In the genomic region with DNA sequence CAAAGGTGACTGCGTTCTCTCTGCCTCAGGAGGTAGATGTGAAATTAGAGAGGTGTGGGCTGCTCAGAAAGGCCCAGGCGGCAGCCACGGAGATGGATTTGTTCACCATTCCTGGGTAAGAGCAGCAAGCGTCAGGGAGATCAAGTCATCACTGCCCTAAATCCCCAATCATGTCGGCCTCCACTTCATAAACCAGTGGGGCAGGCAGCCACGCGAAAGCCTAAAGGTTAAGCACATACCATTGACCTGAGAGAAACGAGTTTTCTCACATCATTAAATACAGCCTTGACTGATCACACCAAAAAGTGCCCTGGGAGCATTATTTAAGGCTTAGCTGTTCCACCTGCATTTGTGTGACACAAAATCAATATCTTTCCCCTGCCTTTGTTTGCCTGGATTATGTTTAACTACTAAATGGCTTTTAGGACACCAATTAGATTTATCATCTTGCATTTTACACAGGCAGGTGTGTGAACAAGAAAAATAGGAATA, we compare ENCODE assay signal across 14 cellular contexts. TPM values are rescaled to one million over a fixed set of nuclear protein-coding genes. Genes with fewer than 3 reads are reported as not detected.
DNase-seq lines count a peak whose midpoint lies in the region; FAIRE-seq and TF ChIP-seq lines count a peak whose summit lies in the region.
"Had no signal": no experiment of that assay in that cellular context is flagged by ENCODE, and none has a peak within 500 bp of the region (broad histone marks: within the 10 kb centered on the region; RNA-seq: fewer than 3 reads in every experiment).

No MANE protein-coding gene starts in this region.

- H3K27me3 Mint-ChIP-seq in type B pancreatic cell, result peaks cover 64% of the 10 kb centered on the region
- peaks cover 8 to 12% of the 10 kb centered on the region in 2 donors for H3K27me3 Mint-ChIP-seq in CD4-positive, alpha-beta memory T cell

- no peaks in the 10 kb centered on the region for H3K36me3 Mint-ChIP-seq in type B pancreatic cell
- peaks cover 3% of the 10 kb centered on the region in 2 donors for H3K36me3 Mint-ChIP-seq in CD4-positive, alpha-beta memory T cell

- no peak for TF ChIP-seq POLR2A in stomach (IDR thresholded peaks at IDR 0.05)

- H3K4me3 ChIP-seq in bronchial epithelial cell (ENCODE audit: low read depth, low read length), result no peak overlapping the region
- H3K4me3 ChIP-seq in stomach, result no peak overlapping the region
- no peak overlapping the region for H3K4me3 ChIP-seq in CD4-positive, alpha-beta memory T cell (ENCODE audit: low read length in 2 of 2)
- H3K4me3 ChIP-seq: dorsolateral prefrontal cortex had no signal

- CTCF ChIA-PET in CD4-positive, alpha-beta memory T cell (lab: Charles Lee; ENCODE audit: partially characterized antibody), result no interaction called here

- 15 to 32% (median 18%) methylated on average over 8 of the region's 8 CpGs for WGBS in stomach, 5 donors

- H3K36me3 ChIP-seq in bronchial epithelial cell (ENCODE audit: control insufficient read depth, insufficient read depth, low read length), result no peaks in the 10 kb centered on the region
- no peaks in the 10 kb centered on the region for H3K36me3 ChIP-seq in stomach
- no peaks in the 10 kb centered on the region for H3K36me3 ChIP-seq in CD4-positive, alpha-beta memory T cell (ENCODE audit: insufficient read depth, low read length)

- no peak overlapping the region for H3K27ac ChIP-seq in stomach
- H3K27ac ChIP-seq in CD4-positive, alpha-beta memory T cell (ENCODE audit: low read depth, low read length), result no peak overlapping the region
- H3K27ac ChIP-seq: C4-2B, dorsolateral prefrontal cortex had no signal

- peaks cover 7% of the 10 kb centered on the region for H3K4me1 Mint-ChIP-seq in type B pancreatic cell (ENCODE audit: unreplicated experiment)
- H3K4me1 Mint-ChIP-seq in CD4-positive, alpha-beta memory T cell, result no peaks in the 10 kb centered on the region

- DNase-seq in NCI-H1105 (lab: John Stamatoyannopoulos, UW), result peak; percentile 84
- peak; percentile 79 for DNase-seq in NCI-H2227 (lab: John Stamatoyannopoulos, UW; ENCODE audit: unreplicated experiment)
- DNase-seq in bronchial epithelial cell (ENCODE audit: low read depth), result no peak
- DNase-seq in type B pancreatic cell (ENCODE audit: extremely low spot score, unreplicated experiment), result no peak
- DNase-seq in islet precursor cell, result no peak
- DNase-seq in stomach, result no peak
- DNase-seq in CD4-positive, alpha-beta memory T cell, result no peak
- DNase-seq: activated gamma-delta T cell treated with Interleukin-2 at 50 U/mL for 16 hours, dorsolateral prefrontal cortex, NCI-H1048, PC-3, right cardiac atrium had no signal

- peak overlapping the region; percentile 16 for H3K4me3 Mint-ChIP-seq in type B pancreatic cell
- no peak overlapping the region for H3K4me3 Mint-ChIP-seq in CD4-positive, alpha-beta memory T cell

- peaks cover 0 to 24% (median 14%) of the 10 kb centered on the region in 4 donors for H3K9me3 ChIP-seq in stomach
- no peaks in the 10 kb centered on the region for H3K9me3 ChIP-seq in CD4-positive, alpha-beta memory T cell (ENCODE audit: control insufficient read depth in 1 of 2, low read length in 2 of 2)

- POLR2A ChIA-PET in CD4-positive, alpha-beta memory T cell (lab: Charles Lee; ENCODE audit: partially characterized antibody), result no interaction called here

- H3K4me1 ChIP-seq in stomach, result peaks cover 0 to 4% (median 0%) of the 10 kb centered on the region in 4 donors
- H3K4me1 ChIP-seq in CD4-positive, alpha-beta memory T cell (ENCODE audit: insufficient read depth, low read length), result no peaks in the 10 kb centered on the region

- TF ChIP-seq EP300 in stomach (IDR thresholded peaks at IDR 0.05), result no peak

- H3K27me3 ChIP-seq in bronchial epithelial cell (ENCODE audit: control insufficient read depth, insufficient read depth, low read length) (peaks cover 3% of the 10 kb centered on the region), stomach (no peaks in the 10 kb centered on the region)
- no peaks in the 10 kb centered on the region for H3K27me3 ChIP-seq in CD4-positive, alpha-beta memory T cell (ENCODE audit: insufficient read depth, low read length)

- intact Hi-C loops in stomach (cut with DNase I; ENCODE audit: low total_unique reads), result no loop called here
- intact Hi-C loops in CD4-positive, alpha-beta memory T cell (cut with micrococcal nuclease), result no loop called here

- TF ChIP-seq CTCF in bronchial epithelial cell (IDR thresholded peaks at IDR 0.05; ENCODE audit: insufficient read depth, low read length, severe bottlenecking) (no peak), type B pancreatic cell (conservative IDR thresholded peaks at IDR 0.05) (no peak), stomach (IDR thresholded peaks at IDR 0.05) (no peak)

- H3K27ac Mint-ChIP-seq in type B pancreatic cell, result peak overlapping the region; percentile 27
- H3K27ac Mint-ChIP-seq in CD4-positive, alpha-beta memory T cell, result no peak overlapping the region

- peak; percentile 75 for FAIRE-seq in bronchial epithelial cell (lab: Jason Lieb, UNC)

- peaks cover 3% of the 10 kb centered on the region for H3K9me3 Mint-ChIP-seq in type B pancreatic cell
- H3K9me3 Mint-ChIP-seq in CD4-positive, alpha-beta memory T cell, result peaks cover 0 to 32% (median 7%) of the 10 kb centered on the region in 8 donors

RNA-seq across cellular contexts. Expression of gene FOXB1, which starts 50.7 kb away (rescaled TPM):
- total RNA-seq in bronchial epithelial cell (not detected in 2 replicates), type B pancreatic cell (ENCODE audit: low replicate concordance) (0.60 TPM in 1 of 2 replicates, not detected in the other), stomach (not detected)
- not detected for polyA plus RNA-seq in stomach
- under 1 TPM in 1 of 2 experiments, not detected in 1; 0.14 TPM for total RNA-seq in CD4-positive, alpha-beta memory T cell
- under 1 TPM in 1 of 2 donors, not detected in 1; 0.14 TPM for polyA plus RNA-seq in CD4-positive, alpha-beta memory T cell
- total RNA-seq: dorsolateral prefrontal cortex, PC-3, right cardiac atrium had no signal
- polyA plus RNA-seq: neural cell, right cardiac atrium had no signal

Comparison
In these comparisons a context has a peak if more than half of its experiments do, and no peak if none do; other contexts are left out.
1. DNase-seq: peak in NCI-H1105 (single experiment) and NCI-H2227 (single experiment); none in bronchial epithelial cell (single experiment), type B pancreatic cell (single experiment), islet precursor cell (single experiment), stomach (single experiment) and CD4-positive, alpha-beta memory T cell (0 of 5).